In genomic region chr17:43398724-43399595, GRCh38 we compare ENCODE assay signal across 8 cellular contexts. TPM values are rescaled to one million over a fixed set of nuclear protein-coding genes. Genes with fewer than 3 reads are reported as not detected.
A peak's percentile ranks its signal among the peaks of the same experiment; 100 is the strongest.
DNase-seq lines count a peak whose midpoint lies in the region; ATAC-seq and TF ChIP-seq lines count a peak whose summit lies in the region.

TSS of gene ARL4D (plus strand) at chr17:43398993. CDS start at chr17:43399733, 740 bp downstream.

- intact Hi-C loops in CD8-positive, alpha-beta T cell (cut with DNase I, micrococcal nuclease), result loop anchor here (1.0 to 10.0 kb wide), 4 partner anchors 84 to 988 kb away; partner anchors contain the start of genes DHX8 (in 2 of the 2), TMEM101 (in 2 of the 2), ITGA2B (in 1 of the 2) and RND2 (in 1 of the 2)
- intact Hi-C loops in dorsolateral prefrontal cortex (cut with DNase I) (loop anchor here in 1 of 2 donors (5.0 kb wide), 1 partner anchor 37 kb away; no protein-coding TSS in a partner anchor), lower leg skin (cut with DNase I; ENCODE audit: low total_unique reads) (no loop called here)

- H3K9me3 Mint-ChIP-seq in CD8-positive, alpha-beta T cell, result no peaks in the 10 kb centered on the region
- H3K9me3 Mint-ChIP-seq in activated CD4-positive, alpha-beta memory T cell treated with anti-CD3 and anti-CD28 coated beads, Interleukin-2, amount 10 ng/mL, durations not matched to agents 7 days and 5 days, result no peaks in the 10 kb centered on the region

- no peaks in the 10 kb centered on the region for H3K36me3 ChIP-seq in CD8-positive, alpha-beta T cell (ENCODE audit: insufficient read depth, low read length)

- peaks cover 31% of the 10 kb centered on the region for H3K4me1 Mint-ChIP-seq in CD8-positive, alpha-beta T cell (ENCODE audit: low read depth)
- peaks cover 55% of the 10 kb centered on the region for H3K4me1 Mint-ChIP-seq in activated CD4-positive, alpha-beta memory T cell treated with anti-CD3 and anti-CD28 coated beads, Interleukin-2, amount 10 ng/mL, durations not matched to agents 7 days and 5 days

- POLR2A ChIA-PET in CD8-positive, alpha-beta T cell (lab: Charles Lee), result interaction anchor here (0.7 to 3.5 kb wide), 6 partner anchors 11 to 84 kb away, joined by 3 to 41 read pairs (median 24); partner anchors contain the start of gene DHX8
- POLR2A ChIA-PET in activated CD4-positive, alpha-beta memory T cell treated with anti-CD3 and anti-CD28 coated beads, Interleukin-2, amount 10 ng/mL, durations not matched to agents 7 days and 5 days (lab: Charles Lee), result interaction anchor here (0.9 to 20.5 kb wide), 8 partner anchors 11 to 261 kb away, joined by 3 to 903 read pairs (median 6); partner anchors contain the start of gene DHX8

- no peaks in the 10 kb centered on the region for H3K27me3 Mint-ChIP-seq in CD8-positive, alpha-beta T cell (ENCODE audit: low read depth)
- no peaks in the 10 kb centered on the region for H3K27me3 Mint-ChIP-seq in activated CD4-positive, alpha-beta memory T cell treated with anti-CD3 and anti-CD28 coated beads, Interleukin-2, amount 10 ng/mL, durations not matched to agents 7 days and 5 days

- H3K27ac Mint-ChIP-seq in CD8-positive, alpha-beta T cell, result peak within 1 kb of the TSS; percentile 88
- H3K27ac Mint-ChIP-seq in activated CD4-positive, alpha-beta memory T cell treated with anti-CD3 and anti-CD28 coated beads, Interleukin-2, amount 10 ng/mL, durations not matched to agents 7 days and 5 days, result peak within 1 kb of the TSS; percentile 79

- peak; percentile 93 for ATAC-seq in CD8-positive, alpha-beta T cell
- peak; percentile 50 for ATAC-seq in HG02759 (IDR thresholded peaks at IDR 0.05; ENCODE audit: unreplicated experiment)
- no peak for ATAC-seq in HG02981 (IDR thresholded peaks at IDR 0.05; ENCODE audit: unreplicated experiment)

- WGBS in lower leg skin, 2 donors, result 0 to 1% methylated on average over 50 to 53 of the region's 64 CpGs

- no peaks in the 10 kb centered on the region for H3K9me3 ChIP-seq in CD8-positive, alpha-beta T cell (ENCODE audit: low read length)

- H3K4me3 Mint-ChIP-seq in CD8-positive, alpha-beta T cell, result peak within 1 kb of the TSS; percentile 94
- peak within 1 kb of the TSS; percentile 88 for H3K4me3 Mint-ChIP-seq in activated CD4-positive, alpha-beta memory T cell treated with anti-CD3 and anti-CD28 coated beads, Interleukin-2, amount 10 ng/mL, durations not matched to agents 7 days and 5 days

- TF ChIP-seq CTCF in CD8-positive, alpha-beta T cell (IDR thresholded peaks at IDR 0.05), result no peak
- TF ChIP-seq CTCF in dorsolateral prefrontal cortex (IDR thresholded peaks at IDR 0.05 in 54 of 56, conservative IDR thresholded peaks at IDR 0.05 in 2 of 56; ENCODE audit: low read depth in 1 of 56, partially characterized antibody in 56 of 56) (peak in 11 of 56 donors; percentile 7 to 35 (median 22)), lower leg skin (IDR thresholded peaks at IDR 0.05) (no peak)

- H3K4me1 ChIP-seq in CD8-positive, alpha-beta T cell (ENCODE audit: insufficient read depth, low read length), result peaks cover 23% of the 10 kb centered on the region

- peak within 1 kb of the TSS; percentile 55 for H3K27ac ChIP-seq in CD8-positive, alpha-beta T cell (ENCODE audit: low read depth, low read length)
- H3K27ac ChIP-seq in dorsolateral prefrontal cortex, result peak within 1 kb of the TSS in 56 of 59 donors; percentile 4 to 90 (median 72)

- CTCF ChIA-PET in CD8-positive, alpha-beta T cell (lab: Charles Lee), result interaction anchor here (0.6 to 10.7 kb wide), 5 partner anchors 12 to 85 kb away, joined by 3 to 156 read pairs (median 4); partner anchors contain the start of gene DHX8
- CTCF ChIA-PET in activated CD4-positive, alpha-beta memory T cell treated with anti-CD3 and anti-CD28 coated beads, Interleukin-2, amount 10 ng/mL, durations not matched to agents 7 days and 5 days (lab: Charles Lee), result interaction anchor here (0.7 to 11.0 kb wide), 8 partner anchors 11 to 89 kb away, joined by 3 to 239 read pairs (median 4); partner anchors contain the start of gene DHX8

- H3K27me3 ChIP-seq in CD8-positive, alpha-beta T cell (ENCODE audit: insufficient read depth, low read length), result no peaks in the 10 kb centered on the region
- H3K27me3 ChIP-seq in dorsolateral prefrontal cortex, result no peaks in the 10 kb centered on the region

- peaks cover 4% of the 10 kb centered on the region for H3K36me3 Mint-ChIP-seq in CD8-positive, alpha-beta T cell
- H3K36me3 Mint-ChIP-seq in activated CD4-positive, alpha-beta memory T cell treated with anti-CD3 and anti-CD28 coated beads, Interleukin-2, amount 10 ng/mL, durations not matched to agents 7 days and 5 days (ENCODE audit: low read depth), result no peaks in the 10 kb centered on the region

- H3K4me3 ChIP-seq in CD8-positive, alpha-beta T cell (ENCODE audit: low read depth, low read length), result peak within 1 kb of the TSS; percentile 57
- H3K4me3 ChIP-seq in dorsolateral prefrontal cortex (peak within 1 kb of the TSS; percentile 50 to 86 (median 72)), lower leg skin (ENCODE audit: low read depth, poor library complexity, severe bottlenecking) (peak within 1 kb of the TSS; percentile 68)

- peak in 1 of 2 donors; percentile 62 for TF ChIP-seq POLR2A in lower leg skin (IDR thresholded peaks at IDR 0.05)

- peak; percentile 56 to 88 (median 83) for DNase-seq in CD8-positive, alpha-beta T cell
- DNase-seq in NCI-H748 (lab: John Stamatoyannopoulos, UW; ENCODE audit: unreplicated experiment) (peak; percentile 90), dorsolateral prefrontal cortex (peak; percentile 91 to 95 (median 92)), lower leg skin (ENCODE audit: low spot score in 2 of 2) (peak; percentile 85 to 98)
- DNase-seq in activated CD4-positive, alpha-beta memory T cell treated with anti-CD3 and anti-CD28 coated beads, Interleukin-2, amount 10 ng/mL, durations not matched to agents 7 days and 5 days, result peak; percentile 85
- peak; percentile 81 for DNase-seq in stimulated activated CD4-positive, alpha-beta T cell treated with anti-CD3 and anti-CD28 coated beads, Interleukin-4, amount 100 ng/mL, for 24 hours

RNA-seq across cellular contexts. Expression of gene ARL4D, which starts in this region (rescaled TPM):
- total RNA-seq in CD8-positive, alpha-beta T cell, result 1 to 10 TPM; 2.9 to 4.1 TPM
- total RNA-seq in activated CD4-positive, alpha-beta memory T cell treated with anti-CD3 and anti-CD28 coated beads, Interleukin-2, amount 10 ng/mL, durations not matched to agents 7 days and 5 days, result 1 to 10 TPM; 5.5 to 6.4 TPM
- total RNA-seq in dorsolateral prefrontal cortex (10 to 100 TPM in 85 of 120 experiments, 1 to 10 TPM in 35; 2.7 to 29.9 (median 12.9) TPM), lower leg skin (10 to 100 TPM; 30.3 to 50.6 (median 43.7) TPM)
